ENCODE assay signal across 33 cellular contexts in genomic region chr5:144352732-144353317, GRCh38.
"Had no signal": no experiment of that assay in that cellular context is flagged by ENCODE, and none has a peak within 500 bp of the region (broad histone marks: within the 10 kb centered on the region; RNA-seq: fewer than 3 reads in every experiment).

No MANE protein-coding gene starts in this region.

- H3K4me1 Mint-ChIP-seq: activated CD4-positive, alpha-beta T cell treated with anti-CD3 and anti-CD28 coated beads, Interleukin-2, amount 10 ng/mL, durations not matched to agents 24 days and 14 days; activated naive CD8-positive, alpha-beta T cell treated with anti-CD3 and anti-CD28 coated beads, Interleukin-2, amount 10 ng/mL, durations not matched to agents 7 days and 5 days; stimulated activated memory B cell treated with anti-CD40 and anti-IgM and Interleukin-4, amounts not matched to agents 10 μg/mL and 1 μg/mL and 100 μg/mL, for 72 hours; stimulated activated naive CD8-positive, alpha-beta T cell treated with anti-CD3 and anti-CD28 coated beads, Interleukin-15, amount 100 ng/mL, for 72 hours had no signal

- H3K9me3 ChIP-seq: gastrocnemius medialis, left ventricle myocardium inferior, mucosa of descending colon, neutrophil, psoas muscle, thyroid gland, upper lobe of left lung, vagina had no signal

- H3K27me3 Mint-ChIP-seq: activated CD4-positive, alpha-beta memory T cell treated with anti-CD3 and anti-CD28 coated beads for 36 hours; activated CD4-positive, alpha-beta T cell treated with anti-CD3 and anti-CD28 coated beads, Interleukin-2, amount 10 ng/mL, durations not matched to agents 24 days and 14 days; activated naive CD8-positive, alpha-beta T cell treated with anti-CD3 and anti-CD28 coated beads, Interleukin-2, amount 10 ng/mL, durations not matched to agents 7 days and 5 days; stimulated activated memory B cell treated with anti-CD40 and anti-IgM and Interleukin-4, amounts not matched to agents 10 μg/mL and 1 μg/mL and 100 μg/mL, for 72 hours; stimulated activated naive CD8-positive, alpha-beta T cell treated with anti-CD3 and anti-CD28 coated beads, Interleukin-15, amount 100 ng/mL, for 72 hours had no signal

- H3K4me3 Mint-ChIP-seq: activated CD4-positive, alpha-beta memory T cell treated with anti-CD3 and anti-CD28 coated beads for 36 hours; activated CD4-positive, alpha-beta T cell treated with anti-CD3 and anti-CD28 coated beads, Interleukin-2, amount 10 ng/mL, durations not matched to agents 24 days and 14 days; activated naive CD4-positive, alpha-beta T cell treated with anti-CD3 and anti-CD28 coated beads for 36 hours; activated naive CD8-positive, alpha-beta T cell treated with anti-CD3 and anti-CD28 coated beads, Interleukin-2, amount 10 ng/mL, durations not matched to agents 7 days and 5 days; activated T-helper 1 cell treated with anti-CD3 and anti-CD28 coated beads, Interleukin-12 subunit alpha, Interleukin-12 subunit beta, Interleukin-2, Interleukin-4 antibody, amounts not matched to agents 30 ng/mL and 10 ng/mL and 1 ng/mL, durations not matched to agents 14 hours and 24 hours and 36 hours; effector memory CD8-positive, alpha-beta T cell; natural killer cell treated with Interleukin-12 subunit alpha and Interleukin-12 subunit beta and Interleukin-15 and Interleukin-18, amount 100 ng/mL, for 72 hours; stimulated activated memory B cell treated with anti-CD40 and anti-IgM and Interleukin-4, amounts not matched to agents 10 μg/mL and 1 μg/mL and 100 μg/mL, for 72 hours; stimulated activated naive CD8-positive, alpha-beta T cell treated with anti-CD3 and anti-CD28 coated beads, Interleukin-15, amount 100 ng/mL, for 72 hours had no signal

- H3K27ac Mint-ChIP-seq: activated CD4-positive, alpha-beta memory T cell treated with anti-CD3 and anti-CD28 coated beads for 36 hours; activated CD4-positive, alpha-beta T cell treated with anti-CD3 and anti-CD28 coated beads, Interleukin-2, amount 10 ng/mL, durations not matched to agents 24 days and 14 days; activated naive CD4-positive, alpha-beta T cell treated with anti-CD3 and anti-CD28 coated beads for 36 hours; activated naive CD8-positive, alpha-beta T cell treated with anti-CD3 and anti-CD28 coated beads, Interleukin-2, amount 10 ng/mL, durations not matched to agents 7 days and 5 days; activated T-helper 1 cell treated with anti-CD3 and anti-CD28 coated beads, Interleukin-12 subunit alpha, Interleukin-12 subunit beta, Interleukin-2, Interleukin-4 antibody, amounts not matched to agents 30 ng/mL and 10 ng/mL and 1 ng/mL, durations not matched to agents 14 hours and 24 hours and 36 hours; effector memory CD8-positive, alpha-beta T cell; natural killer cell treated with Interleukin-12 subunit alpha and Interleukin-12 subunit beta and Interleukin-15 and Interleukin-18, amount 100 ng/mL, for 72 hours; stimulated activated memory B cell treated with anti-CD40 and anti-IgM and Interleukin-4, amounts not matched to agents 10 μg/mL and 1 μg/mL and 100 μg/mL, for 72 hours; stimulated activated naive CD8-positive, alpha-beta T cell treated with anti-CD3 and anti-CD28 coated beads, Interleukin-15, amount 100 ng/mL, for 72 hours had no signal

- H3K36me3 ChIP-seq: gastrocnemius medialis, left ventricle myocardium inferior, neutrophil, thyroid gland, upper lobe of left lung, vagina had no signal

- H3K4me2 ChIP-seq: smooth muscle cell had no signal

- H3K27ac ChIP-seq: gastrocnemius medialis, left ventricle myocardium inferior, neutrophil, psoas muscle, thyroid gland, upper lobe of left lung, vagina had no signal

- H3K9me3 Mint-ChIP-seq: activated CD4-positive, alpha-beta memory T cell treated with anti-CD3 and anti-CD28 coated beads for 36 hours; activated CD4-positive, alpha-beta T cell treated with anti-CD3 and anti-CD28 coated beads, Interleukin-2, amount 10 ng/mL, durations not matched to agents 24 days and 14 days; activated naive CD4-positive, alpha-beta T cell treated with anti-CD3 and anti-CD28 coated beads for 36 hours; activated naive CD8-positive, alpha-beta T cell treated with anti-CD3 and anti-CD28 coated beads, Interleukin-2, amount 10 ng/mL, durations not matched to agents 7 days and 5 days; activated T-helper 1 cell treated with anti-CD3 and anti-CD28 coated beads, Interleukin-12 subunit alpha, Interleukin-12 subunit beta, Interleukin-2, Interleukin-4 antibody, amounts not matched to agents 30 ng/mL and 10 ng/mL and 1 ng/mL, durations not matched to agents 14 hours and 24 hours and 36 hours; stimulated activated memory B cell treated with anti-CD40 and anti-IgM and Interleukin-4, amounts not matched to agents 10 μg/mL and 1 μg/mL and 100 μg/mL, for 72 hours had no signal

- H3K36me3 Mint-ChIP-seq: activated CD4-positive, alpha-beta memory T cell treated with anti-CD3 and anti-CD28 coated beads for 36 hours; activated naive CD8-positive, alpha-beta T cell treated with anti-CD3 and anti-CD28 coated beads, Interleukin-2, amount 10 ng/mL, durations not matched to agents 7 days and 5 days; natural killer cell treated with Interleukin-12 subunit alpha and Interleukin-12 subunit beta and Interleukin-15 and Interleukin-18, amount 100 ng/mL, for 72 hours; stimulated activated memory B cell treated with anti-CD40 and anti-IgM and Interleukin-4, amounts not matched to agents 10 μg/mL and 1 μg/mL and 100 μg/mL, for 72 hours had no signal

- H3K27me3 ChIP-seq: gastrocnemius medialis, neutrophil, thyroid gland, upper lobe of left lung, vagina had no signal

- DNase-seq: activated CD4-positive, alpha-beta memory T cell treated with anti-CD3 and anti-CD28 coated beads for 36 hours; activated CD4-positive, alpha-beta T cell treated with anti-CD3 and anti-CD28 coated beads, Interleukin-2, amount 10 ng/mL, durations not matched to agents 24 days and 14 days; activated CD4-positive, CD25-positive, alpha-beta regulatory T cell treated with anti-CD3 and anti-CD28 coated beads, Interleukin-2, amount 50 U/mL, for 72 hours; activated CD8-positive, alpha-beta memory T cell treated with anti-CD3 and anti-CD28 coated beads, Interleukin-2, amount 50 U/mL, for 4 hours; activated effector memory CD4-positive, alpha-beta T cell treated with anti-CD3 and anti-CD28 coated beads, Interleukin-2, amount 50 U/mL, for 16 hours; activated naive CD4-positive, alpha-beta T cell treated with anti-CD3 and anti-CD28 coated beads for 36 hours; activated naive CD8-positive, alpha-beta T cell treated with anti-CD3 and anti-CD28 coated beads, Interleukin-2, amount 10 ng/mL, durations not matched to agents 7 days and 5 days; activated T-cell treated with anti-CD3 and anti-CD28 coated beads, Interleukin-2, amount 50 U/mL, for 1 hour; amniotic stem cell; caudate nucleus; cortex of kidney; effector memory CD8-positive, alpha-beta T cell; erythroblast; gastrocnemius medialis; glutamatergic neuron; islet precursor cell; left ventricle myocardium inferior; mucosa of descending colon; psoas muscle; stimulated activated CD4-positive, alpha-beta T cell treated with anti-CD3 and anti-CD28 coated beads, Interleukin-1b, Interleukin-23, amount 100 ng/mL, for 48 hours; stimulated activated CD4-positive, alpha-beta T cell treated with anti-CD3 and anti-CD28 coated beads, Interleukin-4, amount 100 ng/mL, for 4 hours; stimulated activated CD8-positive, alpha-beta memory T cell treated with anti-CD3 and anti-CD28 coated beads, Interleukin-4, amount 100 ng/mL, for 48 hours; stimulated activated naive CD8-positive, alpha-beta T cell treated with anti-CD3 and anti-CD28 coated beads, Interleukin-15, amount 100 ng/mL, for 72 hours; substantia nigra; thyroid gland; upper lobe of left lung had no signal

- H3K4me1 ChIP-seq: gastrocnemius medialis, left ventricle myocardium inferior, psoas muscle, upper lobe of left lung, vagina had no signal

- H3K4me3 ChIP-seq: gastrocnemius medialis, left ventricle myocardium inferior, lung, mucosa of descending colon, psoas muscle, smooth muscle cell, thyroid gland, upper lobe of left lung, vagina had no signal
